Comparison of ENCODE assay signal across 24 cellular contexts in the genomic region with DNA sequence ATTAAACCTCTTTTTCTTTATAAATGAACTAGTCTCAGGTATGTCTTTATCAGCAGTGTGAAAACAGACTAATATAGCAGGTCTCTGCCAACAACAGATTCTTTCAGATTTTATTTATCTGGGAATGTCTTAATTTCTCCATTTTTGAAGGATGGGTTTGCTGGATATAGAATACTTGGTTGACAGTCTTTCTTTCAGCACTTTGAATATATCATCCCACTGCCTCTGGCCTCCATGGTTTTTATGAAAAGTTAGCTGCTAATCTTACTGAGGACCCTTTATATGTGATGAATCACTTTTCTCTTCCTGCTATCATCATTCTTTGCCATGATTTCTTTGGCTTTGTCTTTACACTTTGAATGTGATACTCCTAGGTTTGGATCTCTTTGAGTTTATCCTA.
"Had no signal": no experiment of that assay in that cellular context is flagged by ENCODE, and none has a peak within 500 bp of the region (broad histone marks: within the 10 kb centered on the region; RNA-seq: fewer than 3 reads in every experiment).

No MANE protein-coding gene starts in this region.

- DNase-seq: colonic mucosa; dermis blood vessel endothelial cell; effector memory CD4-positive, alpha-beta T cell; head of caudate nucleus; left colon; left ventricle myocardium superior; lower lobe of right lung; naive thymus-derived CD8-positive, alpha-beta T cell; nephron progenitor cell; nucleus accumbens; sigmoid colon; spleen; stimulated activated CD4-positive, alpha-beta T cell treated with anti-CD3 and anti-CD28 coated beads, Interleukin-4, amount 100 ng/mL, for 4 hours; stimulated activated naive CD8-positive, alpha-beta T cell treated with anti-CD3 and anti-CD28 coated beads, Interleukin-15, Interleukin-2, amounts not matched to agents 100 U/mL and 50 U/mL, for 24 hours; substantia nigra; testis; tibial artery had no signal

- H3K4me3 ChIP-seq: colonic mucosa, hepatocyte, lower lobe of right lung, prostate gland, right atrium auricular region, sigmoid colon, spleen, testis, tibial artery had no signal

- FAIRE-seq: endometrium, frontal cortex, islet of Langerhans had no signal

- H3K27me3 ChIP-seq: colonic mucosa, hepatocyte, right atrium auricular region, sigmoid colon, spleen, testis, tibial artery had no signal

- H3K4me1 ChIP-seq: colonic mucosa, lower lobe of right lung, prostate gland, right atrium auricular region, spleen, testis had no signal

- H2AFZ ChIP-seq: hepatocyte had no signal

- H3K36me3 ChIP-seq: colonic mucosa, prostate gland had no signal

- H3K9me3 ChIP-seq: prostate gland, testis had no signal

- H3K4me2 ChIP-seq: hepatocyte had no signal

- ATAC-seq: left colon; left ventricle myocardium superior; lower lobe of right lung; naive thymus-derived CD8-positive, alpha-beta T cell; stimulated activated memory B cell treated with anti-CD40 and anti-IgM and Interleukin-4, amounts not matched to agents 10 μg/mL and 1 μg/mL and 100 μg/mL, for 72 hours; stimulated activated naive CD8-positive, alpha-beta T cell treated with anti-CD3 and anti-CD28 coated beads, Interleukin-15, Interleukin-2, amounts not matched to agents 100 U/mL and 50 U/mL, for 24 hours had no signal

- H3K27ac ChIP-seq: colonic mucosa, hepatocyte, lower lobe of right lung, prostate gland, right atrium auricular region, sigmoid colon, spleen, testis, tibial artery had no signal
